Comparison of ENCODE assay signal across 22 cellular contexts in the genomic region with DNA sequence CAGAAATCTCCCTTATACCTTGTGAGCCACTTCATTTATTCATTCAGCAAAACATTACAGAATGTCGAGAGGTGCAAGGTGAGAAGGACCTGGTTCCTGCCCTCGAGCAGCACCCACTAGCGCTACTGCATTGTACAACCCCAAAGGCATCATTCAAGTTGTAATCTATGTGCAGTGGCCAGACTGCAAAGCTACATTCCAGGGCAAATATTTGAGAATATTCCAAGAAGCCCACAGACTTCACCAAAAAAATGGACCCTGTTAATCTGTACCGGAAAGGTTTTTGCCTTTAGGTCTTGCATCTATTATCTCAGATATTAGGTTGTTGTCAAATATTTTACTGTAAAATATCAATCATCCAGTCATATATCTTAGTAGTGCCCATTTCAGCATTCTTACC.
DNase-seq lines count a peak whose midpoint lies in the region; FAIRE-seq and TF ChIP-seq lines count a peak whose summit lies in the region.
"Had no signal": no experiment of that assay in that cellular context is flagged by ENCODE, and none has a peak within 500 bp of the region (broad histone marks: within the 10 kb centered on the region; RNA-seq: fewer than 3 reads in every experiment).

No MANE protein-coding gene starts in this region.

- TF ChIP-seq POLR2A in transverse colon (IDR thresholded peaks at IDR 0.05): no peak

- H3K23ac ChIP-seq in mesenchymal stem cell (ENCODE audit: low read length in 2 of 2): no peak overlapping the region

- no peak overlapping the region for H3K4ac ChIP-seq in mesenchymal stem cell (ENCODE audit: low read depth in 1 of 2, low read length in 2 of 2)

- H3K27ac ChIP-seq in mesenchymal stem cell (ENCODE audit: low read length, poor library complexity, severe bottlenecking) (no peak overlapping the region), transverse colon (no peak overlapping the region)
- H3K27ac ChIP-seq: A549, GM23248 had no signal

- H2AFZ ChIP-seq in mesenchymal stem cell (ENCODE audit: low read depth, low read length): no peak overlapping the region
- H2AFZ ChIP-seq: GM23248 had no signal

- FAIRE-seq in D721Med (lab: Jason Lieb, UNC): no peak
- FAIRE-seq: A549, GM12891, H1 had no signal

- no peak overlapping the region for H2BK5ac ChIP-seq in mesenchymal stem cell (ENCODE audit: low read depth, low read length, poor library complexity, severe bottlenecking)

- H4K91ac ChIP-seq in mesenchymal stem cell (ENCODE audit: low read length): no peak overlapping the region

- intact Hi-C loops in transverse colon (cut with DNase I; ENCODE audit: low total_unique reads): no loop called here

- TF ChIP-seq CTCF in astrocyte of the cerebellum (IDR thresholded peaks at IDR 0.05; ENCODE audit: low read depth, low read length, missing control alignments) (no peak), fibroblast of pulmonary artery (IDR thresholded peaks at IDR 0.05; ENCODE audit: low read length, missing control alignments) (no peak), GM20000 (IDR thresholded peaks at IDR 0.05; ENCODE audit: extremely low read depth, missing control alignments) (no peak), transverse colon (IDR thresholded peaks at IDR 0.05) (no peak), D721Med (IDR thresholded peaks at IDR 0.05; ENCODE audit: insufficient read depth, missing control alignments) (no peak)

- WGBS in mesenchymal stem cell: 95% methylated on average over 3 of the region's 4 CpGs
- 80 to 96% methylated on average over 4 of the region's 4 CpGs for WGBS in transverse colon (ENCODE audit: low coverage in 1 of 2), 2 donors

- no peak for TF ChIP-seq EP300 in transverse colon (IDR thresholded peaks at IDR 0.05; ENCODE audit: low read depth)

- no peak overlapping the region for H3K14ac ChIP-seq in mesenchymal stem cell (ENCODE audit: low read length in 2 of 2)

- no peak overlapping the region for H2BK12ac ChIP-seq in mesenchymal stem cell (ENCODE audit: low read length in 2 of 2)

- in situ Hi-C loops in astrocyte of the cerebellum (cut with HindIII; ENCODE audit: low sequenced_read_pairs) (no loop called here), transverse colon (cut with MboI; ENCODE audit: low pct_ligation_motif_present in 1 of 4, low pct_unique_long_range_greater_than_20kb in 1 of 4, low sequenced_read_pairs in 3 of 4) (no loop called here)

- H3K79me1 ChIP-seq in mesenchymal stem cell (replicated peaks; ENCODE audit: low read length, poor library complexity, severe bottlenecking): no peaks in the 10 kb centered on the region

- H2AK5ac ChIP-seq in mesenchymal stem cell (ENCODE audit: low read length, severe bottlenecking): peak overlapping the region; percentile 78

- H3K18ac ChIP-seq in mesenchymal stem cell (ENCODE audit: low read depth in 1 of 2, low read length in 2 of 2): no peak overlapping the region

- H3K4me3 ChIP-seq in astrocyte of the cerebellum (ENCODE audit: low read depth, low read length) (no peak overlapping the region), fibroblast of pulmonary artery (replicated peaks; ENCODE audit: low read depth, low read length) (no peak overlapping the region), mesenchymal stem cell (ENCODE audit: insufficient read depth in 1 of 2, low read depth in 1 of 2, low read length in 2 of 2) (no peak overlapping the region), transverse colon (no peak overlapping the region)
- H3K4me3 ChIP-seq: A549, GM23248 had no signal

- no peak overlapping the region for H3K4me2 ChIP-seq in mesenchymal stem cell (ENCODE audit: low read length, poor library complexity, severe bottlenecking)
- H3K4me2 ChIP-seq: A549 had no signal

- H3K36me3 ChIP-seq in mesenchymal stem cell (ENCODE audit: control insufficient read depth in 1 of 2, insufficient read depth in 2 of 2, low read depth in 1 of 2, low read length in 2 of 2) (peaks cover 0 to 13% of the 10 kb centered on the region in 2 experiments), transverse colon (no peaks in the 10 kb centered on the region)

- peaks cover 2% of the 10 kb centered on the region for H3K4me1 ChIP-seq in mesenchymal stem cell (ENCODE audit: control insufficient read depth, insufficient read depth, low read depth, low read length)
- no peaks in the 10 kb centered on the region for H3K4me1 ChIP-seq in transverse colon
- H3K4me1 ChIP-seq: A549 had no signal

- no peak overlapping the region for H2BK15ac ChIP-seq in mesenchymal stem cell (ENCODE audit: low read depth, poor library complexity, severe bottlenecking)

- no peak overlapping the region for H4K8ac ChIP-seq in mesenchymal stem cell (ENCODE audit: low read length)

- H2BK120ac ChIP-seq in mesenchymal stem cell (ENCODE audit: low read depth, low read length): no peak overlapping the region

- peak; percentile 42 for DNase-seq in NCI-H226
- peak; percentile 38 for DNase-seq in astrocyte of the cerebellum (ENCODE audit: low read depth)
- peak; percentile 21 for DNase-seq in fibroblast of pulmonary artery (ENCODE audit: low read depth)
- DNase-seq in mesenchymal stem cell: no peak
- DNase-seq in GM20000 (ENCODE audit: low spot score): no peak
- DNase-seq in activated T-cell treated with anti-CD3 and anti-CD28 coated beads, Interleukin-2, amount 50 U/mL, for 1 hour: no peak
- DNase-seq in transverse colon: no peak
- no peak for DNase-seq in D721Med (ENCODE audit: insufficient read length, low spot score)
- DNase-seq: 8988T; C1 segment of cervical spinal cord; Calu3; CD4-positive, alpha-beta memory T cell; COR-L47; DMS53; DMS79 treated with DMSO at 0.1 percent for 48 hours; GF-D8; GM23248; H7; HCEC 1CT had no signal

- H3K27me3 ChIP-seq in mesenchymal stem cell (ENCODE audit: control insufficient read depth in 1 of 2, insufficient read depth in 1 of 2, low read length in 2 of 2) (no peaks in the 10 kb centered on the region), transverse colon (no peaks in the 10 kb centered on the region)

- H3K9ac ChIP-seq in mesenchymal stem cell (ENCODE audit: low read length): no peak overlapping the region
- H3K9ac ChIP-seq: GM23248 had no signal

- H3K9me3 ChIP-seq in mesenchymal stem cell (ENCODE audit: control insufficient read depth, low read length) (no peaks in the 10 kb centered on the region), transverse colon (peaks cover 0 to 3% of the 10 kb centered on the region in 2 donors)
- H3K9me3 ChIP-seq: A549 had no signal

Comparison
In these comparisons a context has a peak if more than half of its experiments do, and no peak if none do; other contexts are left out.
1. DNase-seq: peak in NCI-H226 (single experiment), astrocyte of the cerebellum (single experiment) and fibroblast of pulmonary artery (single experiment); none in mesenchymal stem cell (single experiment), GM20000 (single experiment), activated T-cell treated with anti-CD3 and anti-CD28 coated beads, Interleukin-2, amount 50 U/mL, for 1 hour (single experiment), transverse colon (single experiment) and D721Med (single experiment).